Comparison of ENCODE assay signal across 20 cellular contexts in genomic region chr6:34350937-34351217, GRCh38. TPM values are rescaled to one million over a fixed set of nuclear protein-coding genes. Genes with fewer than 3 reads are reported as not detected.
DNase-seq lines count a peak whose midpoint lies in the region; ATAC-seq and TF ChIP-seq lines count a peak whose summit lies in the region.
"Had no signal": no experiment of that assay in that cellular context is flagged by ENCODE, and none has a peak within 500 bp of the region (broad histone marks: within the 10 kb centered on the region; RNA-seq: fewer than 3 reads in every experiment).

No MANE protein-coding gene starts in this region.

- no peak overlapping the region for H2AFZ ChIP-seq in mesenchymal stem cell (ENCODE audit: low read depth, low read length)

- H3K36me3 Mint-ChIP-seq in stimulated activated naive B cell treated with anti-CD40 and anti-IgM and Interleukin-4, amounts not matched to agents 10 μg/mL and 1 μg/mL and 100 μg/mL, for 72 hours, result peaks cover 4 to 9% of the 10 kb centered on the region in 2 donors

- H2AK5ac ChIP-seq in mesenchymal stem cell (ENCODE audit: low read length, severe bottlenecking), result no peak overlapping the region

- no peak overlapping the region for H3K4ac ChIP-seq in mesenchymal stem cell (ENCODE audit: low read depth in 1 of 2, low read length in 2 of 2)

- no peak overlapping the region for H2BK12ac ChIP-seq in mesenchymal stem cell (ENCODE audit: low read length in 2 of 2)

- no peak overlapping the region for H3K23ac ChIP-seq in mesenchymal stem cell (ENCODE audit: low read length in 2 of 2)

- H3K14ac ChIP-seq in mesenchymal stem cell (ENCODE audit: low read length in 2 of 2), result no peak overlapping the region

- no peak overlapping the region for H2BK15ac ChIP-seq in mesenchymal stem cell (ENCODE audit: low read depth, poor library complexity, severe bottlenecking)

- H3K4me3 ChIP-seq in heart right ventricle, result no peak overlapping the region
- H3K4me3 ChIP-seq in heart left ventricle, result no peak overlapping the region
- H3K4me3 ChIP-seq in mesenchymal stem cell (ENCODE audit: insufficient read depth in 1 of 2, low read depth in 1 of 2, low read length in 2 of 2), result no peak overlapping the region
- H3K4me3 ChIP-seq in tibial nerve, result no peak overlapping the region

- H3K4me3 Mint-ChIP-seq in stimulated activated naive B cell treated with anti-CD40 and anti-IgM and Interleukin-4, amounts not matched to agents 10 μg/mL and 1 μg/mL and 100 μg/mL, for 72 hours, result no peak overlapping the region
- H3K4me3 Mint-ChIP-seq: CD4-positive, CD25-positive, alpha-beta regulatory T cell; HFFc6 had no signal

- ATAC-seq in heart right ventricle (peak in 2 of 8 donors; percentile 15 to 44), heart left ventricle (no peak), GM21619 (IDR thresholded peaks at IDR 0.05; ENCODE audit: unreplicated experiment) (no peak), HG02678 (IDR thresholded peaks at IDR 0.05; ENCODE audit: unreplicated experiment) (no peak)
- ATAC-seq in stimulated activated naive B cell treated with anti-CD40 and anti-IgM and Interleukin-4, amounts not matched to agents 10 μg/mL and 1 μg/mL and 100 μg/mL, for 72 hours (replicated peaks), result no peak

- TF ChIP-seq POLR2A in heart left ventricle (IDR thresholded peaks at IDR 0.05) (no peak), tibial nerve (IDR thresholded peaks at IDR 0.05) (no peak)

- peaks cover 25% of the 10 kb centered on the region for H3K79me1 ChIP-seq in mesenchymal stem cell (replicated peaks; ENCODE audit: low read length, poor library complexity, severe bottlenecking)

- H3K18ac ChIP-seq in mesenchymal stem cell (ENCODE audit: low read depth in 1 of 2, low read length in 2 of 2), result no peak overlapping the region

- H3K27me3 ChIP-seq in heart right ventricle (no peaks in the 10 kb centered on the region), heart left ventricle (no peaks in the 10 kb centered on the region), mesenchymal stem cell (ENCODE audit: control insufficient read depth in 1 of 2, insufficient read depth in 1 of 2, low read length in 2 of 2) (no peaks in the 10 kb centered on the region), tibial nerve (no peaks in the 10 kb centered on the region)

- H3K4me1 ChIP-seq in heart right ventricle (peaks cover 0 to 74% (median 29%) of the 10 kb centered on the region in 9 donors), heart left ventricle (peaks cover 0 to 66% (median 24%) of the 10 kb centered on the region in 12 donors), mesenchymal stem cell (ENCODE audit: control insufficient read depth, insufficient read depth, low read depth, low read length) (peaks cover 5% of the 10 kb centered on the region), tibial nerve (peaks cover 0 to 56% (median 0%) of the 10 kb centered on the region in 4 donors)

- no peak overlapping the region for H2BK120ac ChIP-seq in mesenchymal stem cell (ENCODE audit: low read depth, low read length)

- no peak for TF ChIP-seq EP300 in tibial nerve (IDR thresholded peaks at IDR 0.05)

- H3K9me3 ChIP-seq in heart right ventricle, result no peaks in the 10 kb centered on the region
- no peaks in the 10 kb centered on the region for H3K9me3 ChIP-seq in heart left ventricle
- no peaks in the 10 kb centered on the region for H3K9me3 ChIP-seq in mesenchymal stem cell (ENCODE audit: control insufficient read depth, low read length)
- H3K9me3 ChIP-seq in tibial nerve, result no peaks in the 10 kb centered on the region

- DNase-seq in heart right ventricle (no peak), heart left ventricle (no peak), mesenchymal stem cell (no peak), tibial nerve (ENCODE audit: low spot score in 2 of 2) (no peak)
- DNase-seq in stimulated activated naive B cell treated with anti-CD40 and anti-IgM and Interleukin-4, amounts not matched to agents 10 μg/mL and 1 μg/mL and 100 μg/mL, for 72 hours, result no peak
- DNase-seq: CD4-positive, CD25-positive, alpha-beta regulatory T cell; COR-L47; DMS 273 treated with DMSO at 0.1 percent for 48 hours; HFFc6; MM.1S; NCI-H1092; NCI-H2227 treated with DMSO at 0.1 percent for 48 hours; NCI-H510A treated with DMSO at 0.1 percent for 48 hours; NCI-H774; Right ventricle myocardium superior had no signal

- H3K4me2 ChIP-seq in mesenchymal stem cell (ENCODE audit: low read length, poor library complexity, severe bottlenecking), result no peak overlapping the region

- H3K9ac ChIP-seq in mesenchymal stem cell (ENCODE audit: low read length), result peak overlapping the region; percentile 30

- peaks cover 22 to 59% of the 10 kb centered on the region in 2 donors for H3K4me1 Mint-ChIP-seq in stimulated activated naive B cell treated with anti-CD40 and anti-IgM and Interleukin-4, amounts not matched to agents 10 μg/mL and 1 μg/mL and 100 μg/mL, for 72 hours

- H3K36me3 ChIP-seq in heart right ventricle (no peaks in the 10 kb centered on the region), heart left ventricle (no peaks in the 10 kb centered on the region), mesenchymal stem cell (ENCODE audit: control insufficient read depth in 1 of 2, insufficient read depth in 2 of 2, low read depth in 1 of 2, low read length in 2 of 2) (no peaks in the 10 kb centered on the region), tibial nerve (no peaks in the 10 kb centered on the region)

- peak overlapping the region in 7 of 10 donors; percentile 19 to 69 (median 37) for H3K27ac ChIP-seq in heart right ventricle
- H3K27ac ChIP-seq in heart left ventricle, result peak overlapping the region in 5 of 12 donors; percentile 21 to 57 (median 28)
- peak overlapping the region; percentile 62 for H3K27ac ChIP-seq in VCaP
- no peak overlapping the region for H3K27ac ChIP-seq in mesenchymal stem cell (ENCODE audit: low read length, poor library complexity, severe bottlenecking)
- H3K27ac ChIP-seq in tibial nerve, result no peak overlapping the region
- H3K27ac ChIP-seq: 22Rv1, HL-60 had no signal

- H3K27me3 Mint-ChIP-seq in stimulated activated naive B cell treated with anti-CD40 and anti-IgM and Interleukin-4, amounts not matched to agents 10 μg/mL and 1 μg/mL and 100 μg/mL, for 72 hours, result no peaks in the 10 kb centered on the region
- H3K27me3 Mint-ChIP-seq: CD4-positive, CD25-positive, alpha-beta regulatory T cell had no signal

- WGBS in heart right ventricle, 2 donors, result 40 to 60% methylated on average over 7 of the region's 7 CpGs
- WGBS in heart left ventricle, 4 donors, result 41 to 56% (median 49%) methylated on average over 7 of the region's 7 CpGs
- 99% methylated on average over 6 of the region's 7 CpGs for WGBS in mesenchymal stem cell
- 92 to 94% methylated on average over 7 of the region's 7 CpGs for WGBS in tibial nerve, 2 donors

- no peak for TF ChIP-seq CTCF in heart right ventricle (IDR thresholded peaks at IDR 0.05)
- no peak for TF ChIP-seq CTCF in heart left ventricle (IDR thresholded peaks at IDR 0.05)
- no peak for TF ChIP-seq CTCF in VCaP (conservative IDR thresholded peaks at IDR 0.05)
- no peak for TF ChIP-seq CTCF in tibial nerve (IDR thresholded peaks at IDR 0.05)

- no peaks in the 10 kb centered on the region for H3K9me3 Mint-ChIP-seq in stimulated activated naive B cell treated with anti-CD40 and anti-IgM and Interleukin-4, amounts not matched to agents 10 μg/mL and 1 μg/mL and 100 μg/mL, for 72 hours
- H3K9me3 Mint-ChIP-seq: CD4-positive, CD25-positive, alpha-beta regulatory T cell; HFFc6 had no signal

- no peak overlapping the region for H4K8ac ChIP-seq in mesenchymal stem cell (ENCODE audit: low read length)

- intact Hi-C loops in heart right ventricle (cut with DNase I) (no loop called here), heart left ventricle (cut with DNase I) (no loop called here)

- no peak overlapping the region for H4K91ac ChIP-seq in mesenchymal stem cell (ENCODE audit: low read length)

- peak overlapping the region; percentile 25 for H3K27ac Mint-ChIP-seq in stimulated activated naive B cell treated with anti-CD40 and anti-IgM and Interleukin-4, amounts not matched to agents 10 μg/mL and 1 μg/mL and 100 μg/mL, for 72 hours
- H3K27ac Mint-ChIP-seq: CD4-positive, CD25-positive, alpha-beta regulatory T cell had no signal

- no peak overlapping the region for H2BK5ac ChIP-seq in mesenchymal stem cell (ENCODE audit: low read depth, low read length, poor library complexity, severe bottlenecking)

RNA-seq across cellular contexts. Expression of gene NUDT3, which starts 41.6 kb away (rescaled TPM):
- total RNA-seq in heart right ventricle (10 to 100 TPM; 41.9 to 67.1 (median 59.0) TPM), heart left ventricle (10 to 100 TPM; 29.6 to 68.4 (median 54.9) TPM), tibial nerve (10 to 100 TPM; 51.6 to 88.7 (median 57.3) TPM)
- polyA plus RNA-seq in heart right ventricle (10 to 100 TPM in 1 of 2 donors, 1 to 10 TPM in 1; 9.3 to 20.9 TPM), heart left ventricle (10 to 100 TPM; 15.9 to 22.4 TPM)
- polyA plus RNA-seq in mesenchymal stem cell (2013, experiment 1 of 2), result 20.5 TPM
- polyA plus RNA-seq in mesenchymal stem cell (2013, experiment 2 of 2), result 20.3 TPM

Comparison
In these comparisons a context has a peak if more than half of its experiments do, and no peak if none do; other contexts are left out.
1. H3K27ac ChIP-seq: peak in heart right ventricle (7 of 10) and VCaP (single experiment); none in mesenchymal stem cell (single experiment) and tibial nerve (0 of 4).